ENCODE assay signal across 20 cellular contexts in genomic region chr22:36585841-36586240, GRCh38. TPM values are rescaled to one million over a fixed set of nuclear protein-coding genes. Genes with fewer than 3 reads are reported as not detected.
A peak's percentile ranks its signal among the peaks of the same experiment; 100 is the strongest.
DNase-seq lines count a peak whose midpoint lies in the region; ATAC-seq, FAIRE-seq and TF ChIP-seq lines count a peak whose summit lies in the region.
"Had no signal": no experiment of that assay in that cellular context is flagged by ENCODE, and none has a peak within 500 bp of the region (broad histone marks: within the 10 kb centered on the region; RNA-seq: fewer than 3 reads in every experiment).

No MANE protein-coding gene starts in this region.

- no peaks in the 10 kb centered on the region for H3K79me1 ChIP-seq in mesendoderm (ENCODE audit: low read length)

- H2AFZ ChIP-seq in astrocyte (ENCODE audit: low read depth, low read length), result no peak overlapping the region

- H3K4me1 ChIP-seq in HUES64 (ENCODE audit: insufficient read depth, low read length) (peaks cover 5% of the 10 kb centered on the region; the same call in 1 of the 2 replicates), astrocyte (ENCODE audit: insufficient read depth, low read length) (peaks cover 5% of the 10 kb centered on the region), mesendoderm (ENCODE audit: control insufficient read depth, low read depth, low read length) (no peaks in the 10 kb centered on the region)
- H3K4me1 ChIP-seq: Peyer's patch had no signal

- H3K9me3 Mint-ChIP-seq in astrocyte (ENCODE audit: unreplicated experiment), result peaks cover 3% of the 10 kb centered on the region
- H3K9me3 Mint-ChIP-seq in CD14-positive monocyte, result peaks cover 0 to 3% (median 0%) of the 10 kb centered on the region in 7 donors
- H3K9me3 Mint-ChIP-seq: activated CD4-positive, alpha-beta T cell treated with anti-CD3 and anti-CD28 coated beads, Interleukin-2, amount 10 ng/mL, durations not matched to agents 24 days and 14 days had no signal

- no peak overlapping the region for H2AK5ac ChIP-seq in mesendoderm (ENCODE audit: low read length)

- H3K27ac Mint-ChIP-seq in astrocyte (ENCODE audit: unreplicated experiment) (peak overlapping the region; percentile 86), CD14-positive monocyte (peak overlapping the region in 1 of 7 donors; percentile 70)
- H3K27ac Mint-ChIP-seq: activated CD4-positive, alpha-beta T cell treated with anti-CD3 and anti-CD28 coated beads, Interleukin-2, amount 10 ng/mL, durations not matched to agents 24 days and 14 days; activated naive CD8-positive, alpha-beta T cell treated with anti-CD3 and anti-CD28 coated beads, Interleukin-2, amount 50 U/mL, for 24 hours; naive thymus-derived CD8-positive, alpha-beta T cell had no signal

- H3K9me3 ChIP-seq in HUES64 (ENCODE audit: insufficient read depth, low read depth, low read length) (peaks cover 12% of the 10 kb centered on the region), astrocyte (ENCODE audit: insufficient read depth, low read depth, low read length) (no peaks in the 10 kb centered on the region)
- H3K9me3 ChIP-seq: BLaER1, Peyer's patch had no signal

- H4K5ac ChIP-seq in mesendoderm (ENCODE audit: low read length), result no peak overlapping the region

- H3K79me2 ChIP-seq in astrocyte (ENCODE audit: insufficient read depth, low read length), result no peaks in the 10 kb centered on the region
- H3K79me2 ChIP-seq in mesendoderm (ENCODE audit: control insufficient read depth, insufficient read depth, low read length), result no peaks in the 10 kb centered on the region

- no peak overlapping the region for H3K23ac ChIP-seq in mesendoderm (ENCODE audit: low read length)

- H3K4me3 ChIP-seq in HUES64 (ENCODE audit: low read length) (no peak overlapping the region), astrocyte (ENCODE audit: insufficient read depth, low read depth, low read length) (no peak overlapping the region), mesendoderm (ENCODE audit: low read length) (no peak overlapping the region)
- H3K4me3 ChIP-seq: BLaER1, Peyer's patch had no signal

- no peak overlapping the region for H3K4ac ChIP-seq in mesendoderm (ENCODE audit: low read depth, low read length)

- H3K27ac ChIP-seq in HUES64 (ENCODE audit: low read depth, low read length), result peak overlapping the region; percentile 43; the same call in 1 of the 2 replicates
- H3K27ac ChIP-seq in astrocyte (ENCODE audit: low read depth, low read length), result no peak overlapping the region
- no peak overlapping the region for H3K27ac ChIP-seq in mesendoderm (ENCODE audit: low read depth, low read length)
- H3K27ac ChIP-seq: BLaER1, Peyer's patch had no signal

- DNase-seq in EL, result peak; percentile 73
- no peak for DNase-seq in astrocyte (ENCODE audit: low read depth)
- peak; percentile 86 for DNase-seq in mesendoderm
- DNase-seq in CD14-positive monocyte (ENCODE audit: low spot score), result no peak
- DNase-seq in D721Med (ENCODE audit: insufficient read length, low spot score), result no peak
- DNase-seq: activated CD4-positive, alpha-beta T cell treated with anti-CD3 and anti-CD28 coated beads, Interleukin-2, amount 10 ng/mL, durations not matched to agents 24 days and 14 days; activated naive CD8-positive, alpha-beta T cell treated with anti-CD3 and anti-CD28 coated beads, Interleukin-2, amount 50 U/mL, for 24 hours; activated T-cell treated with anti-CD3 and anti-CD28 coated beads, Interleukin-2, amount 50 U/mL, for 1 hour; cerebellar nuclear complex; erythroblast; left ventricle myocardium superior; MM.1S; naive thymus-derived CD8-positive, alpha-beta T cell; Peyer's patch; T-helper 2 cell had no signal

- H3K9ac ChIP-seq in HUES64 (ENCODE audit: low read depth, low read length) (no peak overlapping the region), astrocyte (ENCODE audit: low read length) (no peak overlapping the region), mesendoderm (ENCODE audit: low read length) (no peak overlapping the region)
- H3K9ac ChIP-seq: BLaER1 had no signal

- no peak overlapping the region for H2BK15ac ChIP-seq in mesendoderm (replicated peaks; ENCODE audit: low read depth)

- H3K27me3 ChIP-seq in HUES64 (ENCODE audit: insufficient read depth, low read length) (no peaks in the 10 kb centered on the region), astrocyte (ENCODE audit: insufficient read depth, low read length) (peaks cover 29% of the 10 kb centered on the region), mesendoderm (ENCODE audit: insufficient read depth, low read length, poor library complexity) (no peaks in the 10 kb centered on the region)
- H3K27me3 ChIP-seq: BLaER1, Peyer's patch had no signal

- H3K36me3 ChIP-seq in HUES64 (ENCODE audit: insufficient read depth, low read length) (no peaks in the 10 kb centered on the region), astrocyte (ENCODE audit: insufficient read depth, low read length) (no peaks in the 10 kb centered on the region), mesendoderm (ENCODE audit: control insufficient read depth, insufficient read depth, low read length) (no peaks in the 10 kb centered on the region)
- H3K36me3 ChIP-seq: BLaER1, Peyer's patch had no signal

- H4K8ac ChIP-seq in mesendoderm (ENCODE audit: low read depth, low read length), result no peak overlapping the region

- H3K18ac ChIP-seq in mesendoderm (ENCODE audit: low read length), result no peak overlapping the region

- ATAC-seq in HG03457 (IDR thresholded peaks at IDR 0.05; ENCODE audit: unreplicated experiment) (no peak), HG02970 (IDR thresholded peaks at IDR 0.05; ENCODE audit: low FRiP score, unreplicated experiment) (no peak)
- ATAC-seq: activated naive CD8-positive, alpha-beta T cell treated with anti-CD3 and anti-CD28 coated beads, Interleukin-2, amount 50 U/mL, for 24 hours; left ventricle myocardium superior; naive thymus-derived CD8-positive, alpha-beta T cell had no signal

- H4K20me1 ChIP-seq in astrocyte (ENCODE audit: insufficient read depth, low read length), result no peaks in the 10 kb centered on the region
- H4K20me1 ChIP-seq: BLaER1 had no signal

- no peak overlapping the region for H3K4me3 Mint-ChIP-seq in astrocyte (ENCODE audit: unreplicated experiment)
- H3K4me3 Mint-ChIP-seq in CD14-positive monocyte, result no peak overlapping the region
- H3K4me3 Mint-ChIP-seq: activated CD4-positive, alpha-beta T cell treated with anti-CD3 and anti-CD28 coated beads, Interleukin-2, amount 10 ng/mL, durations not matched to agents 24 days and 14 days; activated naive CD8-positive, alpha-beta T cell treated with anti-CD3 and anti-CD28 coated beads, Interleukin-2, amount 50 U/mL, for 24 hours; naive thymus-derived CD8-positive, alpha-beta T cell had no signal

- H3K27me3 Mint-ChIP-seq in astrocyte (ENCODE audit: low read depth, unreplicated experiment) (peaks cover 53% of the 10 kb centered on the region), CD14-positive monocyte (ENCODE audit: low read depth in 3 of 3) (peaks cover 12 to 24% (median 17%) of the 10 kb centered on the region in 3 donors)

- 46% methylated on average over 3 of the region's 3 CpGs for WGBS in HUES64
- WGBS in mesendoderm (ENCODE audit: extremely low coverage, insufficient coverage, low lambda C conversion rate), result no CpG with 5 or more reads among the region's 3 CpGs

- H3K36me3 Mint-ChIP-seq in astrocyte (ENCODE audit: low read depth, unreplicated experiment), result no peaks in the 10 kb centered on the region
- no peaks in the 10 kb centered on the region for H3K36me3 Mint-ChIP-seq in CD14-positive monocyte

- FAIRE-seq in astrocyte (lab: Jason Lieb, UNC) (no peak), D721Med (lab: Jason Lieb, UNC) (no peak)
- FAIRE-seq: GM18507 had no signal

- intact Hi-C loops in CD14-positive monocyte (cut with micrococcal nuclease), result no loop called here

- H3K4me2 ChIP-seq in astrocyte (ENCODE audit: low read length), result no peak overlapping the region
- H3K4me2 ChIP-seq in mesendoderm (ENCODE audit: low read length), result no peak overlapping the region

- no peak overlapping the region for H3K56ac ChIP-seq in mesendoderm (ENCODE audit: low read length)

- H2BK5ac ChIP-seq in mesendoderm (ENCODE audit: low read length), result no peak overlapping the region

- no peak overlapping the region for H2BK120ac ChIP-seq in mesendoderm (ENCODE audit: low read depth, low read length)

- TF ChIP-seq CTCF in astrocyte (IDR thresholded peaks at IDR 0.05; ENCODE audit: insufficient read depth, low read depth, low read length), result no peak
- no peak for TF ChIP-seq CTCF in CD14-positive monocyte (IDR thresholded peaks at IDR 0.05)
- no peak for TF ChIP-seq CTCF in D721Med (IDR thresholded peaks at IDR 0.05; ENCODE audit: insufficient read depth, missing control alignments)

- H3K4me1 Mint-ChIP-seq in astrocyte (ENCODE audit: low read depth, unreplicated experiment) (peaks cover 10% of the 10 kb centered on the region), CD14-positive monocyte (no peaks in the 10 kb centered on the region)
- H3K4me1 Mint-ChIP-seq: activated CD4-positive, alpha-beta T cell treated with anti-CD3 and anti-CD28 coated beads, Interleukin-2, amount 10 ng/mL, durations not matched to agents 24 days and 14 days; activated naive CD8-positive, alpha-beta T cell treated with anti-CD3 and anti-CD28 coated beads, Interleukin-2, amount 50 U/mL, for 24 hours; naive thymus-derived CD8-positive, alpha-beta T cell had no signal

RNA-seq across cellular contexts. Expression of gene EIF3D, which starts 56.9 kb away (rescaled TPM):
- polyA plus RNA-seq in HUES64 (2013, experiment 1 of 2), result 165 TPM
- polyA plus RNA-seq in HUES64 (2013, experiment 2 of 2), result 178 TPM
- 147 and 168 TPM in 2 replicates for total RNA-seq in astrocyte
- polyA plus RNA-seq in mesendoderm (2013, experiment 1 of 2), result 169 TPM
- polyA plus RNA-seq in mesendoderm (2013, experiment 2 of 2), result 164 TPM
- 100 to 1,000 TPM; 102 to 122 TPM for polyA plus RNA-seq in CD14-positive monocyte

Comparison
In these comparisons a context has a peak if more than half of its experiments do, and no peak if none do; other contexts are left out.
1. DNase-seq: peak in EL (single experiment) and mesendoderm (single experiment); none in astrocyte (single experiment), CD14-positive monocyte (single experiment) and D721Med (single experiment).